10 cellular contexts compared by ENCODE assay signal in the genomic region with DNA sequence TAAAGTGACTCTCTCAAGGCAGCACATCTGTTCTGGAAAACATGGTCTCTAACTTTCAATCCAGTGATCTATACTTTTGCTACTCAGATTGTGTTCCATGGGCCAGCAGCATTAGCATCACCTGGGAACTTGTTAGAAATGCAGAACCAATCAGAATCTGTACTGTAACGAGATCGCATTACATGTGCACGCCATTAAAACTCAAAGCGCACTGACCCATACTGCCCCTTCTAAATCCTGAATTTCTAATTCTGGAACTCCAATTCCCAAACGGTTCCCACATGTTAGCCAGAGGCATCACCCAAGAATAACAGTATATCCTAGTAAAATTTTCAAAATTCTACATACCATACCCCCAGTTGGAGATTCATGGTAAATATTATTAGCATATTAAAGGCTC. TPM values are rescaled to one million over a fixed set of nuclear protein-coding genes. Genes with fewer than 3 reads are reported as not detected.
DNase-seq lines count a peak whose midpoint lies in the region; ATAC-seq, FAIRE-seq and TF ChIP-seq lines count a peak whose summit lies in the region.
"Had no signal": no experiment of that assay in that cellular context is flagged by ENCODE, and none has a peak within 500 bp of the region (broad histone marks: within the 10 kb centered on the region; RNA-seq: fewer than 3 reads in every experiment).

No MANE protein-coding gene starts in this region.

- no peak for TF ChIP-seq EP300 in GM12878 (IDR thresholded peaks at IDR 0.05; ENCODE audit: borderline replicate concordance in 1 of 2, control insufficient read depth in 1 of 2, low read depth in 2 of 2, low read length in 2 of 2)

- H3K27ac Mint-ChIP-seq in memory B cell (no peak overlapping the region), WTC11 (no peak overlapping the region)

- peaks cover 0 to 60% (median 48%) of the 10 kb centered on the region in 12 donors for H3K4me1 ChIP-seq in heart left ventricle
- peaks cover 3% of the 10 kb centered on the region; the same call in 1 of the 2 replicates for H3K4me1 ChIP-seq in GM12878 (ENCODE audit: control insufficient read depth, insufficient read depth, low read length)
- H3K4me1 ChIP-seq in vagina, result peaks cover 52% of the 10 kb centered on the region

- peak overlapping the region; percentile 40 for H3K4me2 ChIP-seq in GM12878 (ENCODE audit: control insufficient read depth, insufficient read depth)

- H3K27me3 ChIP-seq in heart left ventricle (no peaks in the 10 kb centered on the region), GM12878 (replicated peaks in 1 of 2; ENCODE audit: control insufficient read depth in 2 of 2, insufficient read depth in 2 of 2, low read length in 1 of 2) (no peaks in the 10 kb centered on the region), vagina (no peaks in the 10 kb centered on the region)

- DNase-seq in heart left ventricle (no peak), Right ventricle myocardium superior (no peak), GM12878 (ENCODE audit: low read depth, low spot score) (no peak), memory B cell (ENCODE audit: low spot score in 2 of 2) (no peak), vagina (ENCODE audit: extremely low spot score in 2 of 2) (no peak), WTC11 (ENCODE audit: low spot score) (no peak), sciatic nerve (ENCODE audit: low spot score) (no peak)
- no peak for DNase-seq in stimulated activated CD4-positive, alpha-beta T cell treated with anti-CD3 and anti-CD28 coated beads, Interleukin-1b, Interleukin-23, amount 100 ng/mL, for 48 hours
- DNase-seq: NCI-H2081 treated with DMSO at 0.1 percent for 48 hours had no signal

- ATAC-seq in heart left ventricle (no peak), Right ventricle myocardium superior (ENCODE audit: poor library complexity) (no peak), GM12878 (no peak), memory B cell (ENCODE audit: low read depth) (no peak), WTC11 (no peak), sciatic nerve (no peak)

- TF ChIP-seq CTCF in heart left ventricle (IDR thresholded peaks at IDR 0.05) (no peak), GM12878 (IDR thresholded peaks at IDR 0.05 in 2 of 3, conservative IDR thresholded peaks at IDR 0.05 in 1 of 3; ENCODE audit: control insufficient read depth in 2 of 3, extremely low read depth in 1 of 3, insufficient read depth in 1 of 3, low read depth in 3 of 3, low read length in 3 of 3) (no peak), vagina (IDR thresholded peaks at IDR 0.05) (no peak), WTC11 (IDR thresholded peaks at IDR 0.05) (no peak)

- TF ChIP-seq POLR2A in heart left ventricle (IDR thresholded peaks at IDR 0.05) (no peak), GM12878 (IDR thresholded peaks at IDR 0.05; ENCODE audit: low read depth, low read length) (no peak), vagina (IDR thresholded peaks at IDR 0.05) (no peak)

- peaks cover 3% of the 10 kb centered on the region for H3K4me1 Mint-ChIP-seq in memory B cell
- peaks cover 4% of the 10 kb centered on the region; the same call in 1 of the 2 replicates for H3K4me1 Mint-ChIP-seq in WTC11

- SMC1A ChIA-PET in GM12878 (lab: Charles Lee; ENCODE audit: uncharacterized antibody, unreplicated experiment), result interaction anchor here (0.7 to 6.1 kb wide), 16 partner anchors 9 to 566 kb away, joined by 3 to 36 read pairs (median 5); partner anchors contain the start of gene DCTN1

- intact Hi-C loops in heart left ventricle (cut with DNase I) (loop anchor here in 5 of 10 donors (5.0 to 10.0 kb wide), 4 partner anchors 58 to 138 kb away; no protein-coding TSS in a partner anchor), Right ventricle myocardium superior (cut with DNase I) (no loop called here), GM12878 (cut with micrococcal nuclease; ENCODE audit: unreplicated experiment) (loop anchor here (5.0 to 10.0 kb wide), 3 partner anchors 123 to 246 kb away; partner anchors contain the start of gene BOLA3), vagina (cut with DNase I) (no loop called here), sciatic nerve (cut with DNase I) (no loop called here)

- H3K4me3 Mint-ChIP-seq in memory B cell (peak overlapping the region; percentile 41), WTC11 (no peak overlapping the region; the same call in 1 of the 2 replicates)
- H3K4me3 Mint-ChIP-seq: HFFc6 had no signal

- H3K36me3 Mint-ChIP-seq in memory B cell (no peaks in the 10 kb centered on the region), WTC11 (no peaks in the 10 kb centered on the region)

- WGBS in heart left ventricle, 4 donors, result 54 to 67% (median 59%) methylated on average over 5 of the region's 5 CpGs
- 79% methylated on average over 5 of the region's 5 CpGs for WGBS in GM12878 (ENCODE audit: insufficient coverage, insufficient replicate concordance, low lambda C conversion rate, missing lambda C conversion rate)

- RAD21 ChIA-PET in GM12878 (lab: Charles Lee; ENCODE audit: unreplicated experiment), result interaction anchor here (0.8 to 3.5 kb wide), 14 partner anchors 8 to 562 kb away, joined by 3 to 14 read pairs (median 5); partner anchors contain the start of genes INO80B, STAMBP and WBP1

- no peaks in the 10 kb centered on the region for H3K9me3 Mint-ChIP-seq in memory B cell
- no peaks in the 10 kb centered on the region for H3K9me3 Mint-ChIP-seq in WTC11
- H3K9me3 Mint-ChIP-seq: HFFc6 had no signal

- H3K36me3 ChIP-seq in heart left ventricle (peaks cover 0 to under 1% (median 0%) of the 10 kb centered on the region in 9 donors), GM12878 (ENCODE audit: control insufficient read depth in 2 of 2, insufficient read depth in 2 of 2, low read length in 1 of 2) (no peaks in the 10 kb centered on the region), vagina (peaks cover 0 to 3% of the 10 kb centered on the region in 2 donors)

- H3K4me3 ChIP-seq in heart left ventricle (peak overlapping the region in 11 of 12 donors; percentile 75 to 99 (median 86)), GM12878 (peak overlapping the region; percentile 88), vagina (peak overlapping the region; percentile 77 to 97)

- in situ Hi-C loops in GM12878 (cut with MboI), result loop anchor here (10.0 kb wide), 1 partner anchor 566 kb away; the partner anchor contains the start of gene STAMBP

- no peak overlapping the region for H3K9ac ChIP-seq in GM12878 (ENCODE audit: control insufficient read depth, insufficient read depth, low read length)

- no TSS peak for BruUV-seq in GM12878 (replicated peaks; lab: Mats Ljungman, UMichigan)

- POLR2A ChIA-PET in GM12878 (lab: Charles Lee) (interaction anchor here (0.5 to 1.6 kb wide), 10 partner anchors 9 to 448 kb away, joined by 3 to 5 read pairs (median 3); partner anchors contain the start of genes C2orf81 and WDR54), WTC11 (lab: Charles Lee) (interaction anchor here (1.0 to 1.3 kb wide), 4 partner anchors 16 to 52 kb away, joined by 3 to 7 read pairs (median 5); no protein-coding TSS in a partner anchor)

- H3K27ac ChIP-seq in heart left ventricle (peak overlapping the region in 3 of 12 donors; percentile 93 to 97 (median 96)), GM12878 (ENCODE audit: control insufficient read depth, insufficient read depth) (no peak overlapping the region), vagina (no peak overlapping the region)

- CTCF ChIA-PET in GM12878 (lab: Yijun Ruan, JAX), result interaction anchor here (0.7 to 5.2 kb wide), 29 partner anchors 8 to 567 kb away, joined by 3 to 48 read pairs (median 5); partner anchors contain the start of genes DCTN1 and INO80B
- CTCF ChIA-PET in WTC11 (lab: Charles Lee), result interaction anchor here (0.9 to 3.3 kb wide), 21 partner anchors 8 to 270 kb away, joined by 3 to 36 read pairs (median 8); partner anchors contain the start of genes AUP1, CCDC142, DCTN1 and MOB1A

- H3K9me3 ChIP-seq in heart left ventricle (no peaks in the 10 kb centered on the region), GM12878 (replicated peaks; ENCODE audit: control insufficient read depth, insufficient read depth, low read length) (no peaks in the 10 kb centered on the region), vagina (no peaks in the 10 kb centered on the region)

- H2AFZ ChIP-seq in GM12878 (ENCODE audit: control insufficient read depth, low read depth, low read length), result no peak overlapping the region

- peaks cover 3% of the 10 kb centered on the region for H3K27me3 Mint-ChIP-seq in memory B cell
- no peaks in the 10 kb centered on the region; the same call in none of the 2 replicates for H3K27me3 Mint-ChIP-seq in WTC11 (ENCODE audit: low read depth)

- no peak for FAIRE-seq in GM12878 (lab: Jason Lieb, UNC)

- no peak for TF ChIP-seq RAD21 in GM12878 (IDR thresholded peaks at IDR 0.05; ENCODE audit: insufficient read depth, low read depth, low read length)

- H4K20me1 ChIP-seq in GM12878 (ENCODE audit: control insufficient read depth, insufficient read depth), result 0 out of 2 replicates have a peak, but pooled peaks cover 3% of the 10 kb centered on the region

- peaks cover 27% of the 10 kb centered on the region for H3K79me2 ChIP-seq in GM12878 (ENCODE audit: control insufficient read depth, insufficient read depth, low read length)

RNA-seq across cellular contexts. Expression of gene DCTN1, which starts 10.5 kb away (rescaled TPM):
- total RNA-seq in heart left ventricle, result 100 to 1,000 TPM; 129 to 376 (median 211) TPM
- polyA plus RNA-seq in heart left ventricle, result 100 to 1,000 TPM; 149 to 171 TPM
- 149 TPM for total RNA-seq in Right ventricle myocardium superior
- total RNA-seq in GM12878 (2013; cell fraction: nucleolus; rRNA removed), result 70.8 and 76.5 TPM in 2 replicates
- 69.5 and 87.1 TPM in 2 replicates for total RNA-seq in GM12878 (2014; rRNA removed)
- 57.1 and 64.5 TPM in 2 replicates for total RNA-seq in GM12878 (2014; rRNA removed; fragmentation: Illumina TruSeq; extraction: Trizol)
- total RNA-seq in GM12878 (2021), result 108 and 109 TPM in 2 replicates
- polyA plus RNA-seq in GM12878 (2011; ENCODE audit: low read depth), result 30.4 TPM
- polyA plus RNA-seq in GM12878 (2011; rRNA removed), result 36.0 and 49.5 TPM in 2 replicates
- 64.3 and 72.8 TPM in 2 replicates for polyA plus RNA-seq in GM12878 (2011; cell fraction: cytosol; rRNA removed)
- polyA plus RNA-seq in GM12878 (2011; cell fraction: nucleus; rRNA removed), result 114 and 145 TPM in 2 replicates
- 56.2 and 64.6 TPM in 2 replicates for polyA plus RNA-seq in GM12878 (2012)
- 26.7 and 64.1 TPM in 2 replicates for polyA plus RNA-seq in GM12878 (2014; fragmentation: Illumina TruSeq; extraction: Trizol)
- 10 to 100 TPM; 44.1 to 55.6 TPM for polyA plus RNA-seq in GM12878 (2014; fragmentation: Nextera tagmentation; extraction: Ambion mirVana)
- polyA plus RNA-seq in GM12878 (2014; rRNA removed), result 65.1 and 81.9 TPM in 2 replicates
- 100 to 1,000 TPM; 113 to 116 TPM for polyA plus RNA-seq in GM12878 (2016; fragmentation: Nextera tagmentation; extraction: Ambion mirVana)
- 91.9 and 114 TPM in 2 replicates for polyA minus RNA-seq in GM12878 (2011; rRNA and poly(A)+ RNA removed)
- 38.2 and 47.2 TPM in 2 replicates for polyA minus RNA-seq in GM12878 (2011; cell fraction: cytosol; rRNA and poly(A)+ RNA removed)
- 32.4 and 56.3 TPM in 2 replicates for polyA minus RNA-seq in GM12878 (2011; cell fraction: nucleus; rRNA and poly(A)+ RNA removed)
- total RNA-seq in vagina, result 95.0 TPM
- 165 to 179 TPM (median 168 TPM) in 3 replicates for total RNA-seq in WTC11 (2021)
- total RNA-seq in sciatic nerve, result 146 TPM

RNA-seq across cellular contexts. Expression of gene C2orf81, which starts 30.8 kb away (rescaled TPM):
- total RNA-seq in heart left ventricle (1 to 10 TPM in 3 of 9 donors, under 1 TPM in 6; 0.48 to 2.3 (median 0.85) TPM), Right ventricle myocardium superior (0.62 TPM), GM12878 (2014; rRNA removed) (3.7 and 4.4 TPM in 2 replicates), GM12878 (2014; rRNA removed; fragmentation: Illumina TruSeq; extraction: Trizol) (1.3 and 2.0 TPM in 2 replicates), GM12878 (2021) (9.5 and 9.8 TPM in 2 replicates), vagina (2.7 TPM), WTC11 (2021) (2.9 to 3.6 TPM (median 3.3 TPM) in 3 replicates), sciatic nerve (4.4 TPM)
- polyA plus RNA-seq in heart left ventricle (1 to 10 TPM in 1 of 2 donors, under 1 TPM in 1; 0.91 to 1.1 TPM), GM12878 (2011; rRNA removed) (0.81 and 1.1 TPM in 2 replicates), GM12878 (2014; fragmentation: Illumina TruSeq; extraction: Trizol) (0.57 and 1.7 TPM in 2 replicates), GM12878 (2014; fragmentation: Nextera tagmentation; extraction: Ambion mirVana) (under 1 TPM; 0.10 to 0.27 TPM), GM12878 (2014; rRNA removed) (4.8 and 6.3 TPM in 2 replicates), GM12878 (2016; fragmentation: Nextera tagmentation; extraction: Ambion mirVana) (1 to 10 TPM; 3.3 to 3.5 TPM)
- total RNA-seq in GM12878 (2013; cell fraction: nucleolus; rRNA removed), result 3.2 and 4.9 TPM in 2 replicates
- 1.8 TPM for polyA plus RNA-seq in GM12878 (2011; ENCODE audit: low read depth)
- 2.4 and 2.5 TPM in 2 replicates for polyA plus RNA-seq in GM12878 (2011; cell fraction: cytosol; rRNA removed)
- polyA plus RNA-seq in GM12878 (2011; cell fraction: nucleus; rRNA removed), result 2.6 and 3.7 TPM in 2 replicates
- 4.2 and 5.5 TPM in 2 replicates for polyA plus RNA-seq in GM12878 (2012)
- 0.66 and 2.6 TPM in 2 replicates for polyA minus RNA-seq in GM12878 (2011; rRNA and poly(A)+ RNA removed)
- polyA minus RNA-seq in GM12878 (2011; cell fraction: cytosol; rRNA and poly(A)+ RNA removed), result 1.0 and 1.6 TPM in 2 replicates
- polyA minus RNA-seq in GM12878 (2011; cell fraction: nucleus; rRNA and poly(A)+ RNA removed), result 0.73 and 1.7 TPM in 2 replicates

RNA-seq across cellular contexts. Expression of gene WDR54, which starts 30.9 kb away (rescaled TPM):
- 1 to 10 TPM; 1.5 to 5.1 (median 3.0) TPM for total RNA-seq in heart left ventricle
- 1 to 10 TPM; 1.4 to 6.5 TPM for polyA plus RNA-seq in heart left ventricle
- 2.2 TPM for total RNA-seq in Right ventricle myocardium superior
- 58.9 and 61.5 TPM in 2 replicates for total RNA-seq in GM12878 (2013; cell fraction: nucleolus; rRNA removed)
- 71.8 and 77.1 TPM in 2 replicates for total RNA-seq in GM12878 (2014; rRNA removed)
- total RNA-seq in GM12878 (2014; rRNA removed; fragmentation: Illumina TruSeq; extraction: Trizol), result 38.2 and 39.0 TPM in 2 replicates
- 64.8 and 66.0 TPM in 2 replicates for total RNA-seq in GM12878 (2021)
- polyA plus RNA-seq in GM12878 (2011; ENCODE audit: low read depth), result 64.2 TPM
- polyA plus RNA-seq in GM12878 (2011; rRNA removed), result 72.2 and 116 TPM in 2 replicates
- polyA plus RNA-seq in GM12878 (2011; cell fraction: cytosol; rRNA removed), result 215 and 228 TPM in 2 replicates
- 204 and 286 TPM in 2 replicates for polyA plus RNA-seq in GM12878 (2011; cell fraction: nucleus; rRNA removed)
- 92.9 and 130 TPM in 2 replicates for polyA plus RNA-seq in GM12878 (2012)
- 22.3 and 43.0 TPM in 2 replicates for polyA plus RNA-seq in GM12878 (2014; fragmentation: Illumina TruSeq; extraction: Trizol)
- 10 to 100 TPM; 88.7 to 89.5 TPM for polyA plus RNA-seq in GM12878 (2014; fragmentation: Nextera tagmentation; extraction: Ambion mirVana)
- 80.8 and 90.9 TPM in 2 replicates for polyA plus RNA-seq in GM12878 (2014; rRNA removed)
- polyA plus RNA-seq in GM12878 (2016; fragmentation: Nextera tagmentation; extraction: Ambion mirVana), result 100 to 1,000 TPM; 104 to 116 TPM
- polyA minus RNA-seq in GM12878 (2011; rRNA and poly(A)+ RNA removed), result 151 and 248 TPM in 2 replicates
- 50.4 and 56.4 TPM in 2 replicates for polyA minus RNA-seq in GM12878 (2011; cell fraction: cytosol; rRNA and poly(A)+ RNA removed)
- polyA minus RNA-seq in GM12878 (2011; cell fraction: nucleus; rRNA and poly(A)+ RNA removed), result 41.8 and 61.0 TPM in 2 replicates
- total RNA-seq in vagina, result 8.8 TPM
- total RNA-seq in WTC11 (2021), result 55.2 to 95.7 TPM (median 89.3 TPM) in 3 replicates
- 14.0 TPM for total RNA-seq in sciatic nerve

RNA-seq across cellular contexts. Expression of gene SLC4A5, which starts 47.4 kb away (rescaled TPM):
- total RNA-seq in heart left ventricle, result 1 to 10 TPM in 7 of 9 donors, under 1 TPM in 2; 0.36 to 4.1 (median 1.6) TPM
- 1 to 10 TPM in 1 of 2 donors, under 1 TPM in 1; 0.72 to 1.2 TPM for polyA plus RNA-seq in heart left ventricle
- 1.3 TPM for total RNA-seq in Right ventricle myocardium superior
- 8.5 TPM in 2 replicates for total RNA-seq in GM12878 (2013; cell fraction: nucleolus; rRNA removed)
- total RNA-seq in GM12878 (2014; rRNA removed), result 3.0 and 3.4 TPM in 2 replicates
- total RNA-seq in GM12878 (2014; rRNA removed; fragmentation: Illumina TruSeq; extraction: Trizol), result 1.6 and 2.1 TPM in 2 replicates
- 2.3 and 4.4 TPM in 2 replicates for total RNA-seq in GM12878 (2021)
- polyA plus RNA-seq in GM12878 (2011; ENCODE audit: low read depth), result 1.7 TPM
- 0.15 and 0.30 TPM in 2 replicates for polyA plus RNA-seq in GM12878 (2011; rRNA removed)
- polyA plus RNA-seq in GM12878 (2011; cell fraction: cytosol; rRNA removed), result 0.15 and 0.51 TPM in 2 replicates
- polyA plus RNA-seq in GM12878 (2011; cell fraction: nucleus; rRNA removed), result 1.5 and 1.9 TPM in 2 replicates
- 2.8 and 3.9 TPM in 2 replicates for polyA plus RNA-seq in GM12878 (2012)
- 3.9 and 5.3 TPM in 2 replicates for polyA plus RNA-seq in GM12878 (2014; fragmentation: Illumina TruSeq; extraction: Trizol)
- 1 to 10 TPM in 1 of 2 experiments, under 1 TPM in 1; 0.47 to 1.2 TPM for polyA plus RNA-seq in GM12878 (2014; fragmentation: Nextera tagmentation; extraction: Ambion mirVana)
- 4.4 and 4.7 TPM in 2 replicates for polyA plus RNA-seq in GM12878 (2014; rRNA removed)
- polyA plus RNA-seq in GM12878 (2016; fragmentation: Nextera tagmentation; extraction: Ambion mirVana), result under 1 TPM; 0.83 to 0.97 TPM
- polyA minus RNA-seq in GM12878 (2011; rRNA and poly(A)+ RNA removed), result 0.66 and 0.67 TPM in 2 replicates
- polyA minus RNA-seq in GM12878 (2011; cell fraction: cytosol; rRNA and poly(A)+ RNA removed), result not detected in 2 replicates
- polyA minus RNA-seq in GM12878 (2011; cell fraction: nucleus; rRNA and poly(A)+ RNA removed), result 0.97 and 2.0 TPM in 2 replicates
- total RNA-seq in vagina, result 4.4 TPM
- 0.62 to 1.8 TPM (median 1.2 TPM) in 3 replicates for total RNA-seq in WTC11 (2021)
- 12.6 TPM for total RNA-seq in sciatic nerve

RNA-seq across cellular contexts. Expression of gene RTKN, which starts 51.1 kb away (rescaled TPM):
- 10 to 100 TPM; 10.9 to 19.6 (median 15.3) TPM for total RNA-seq in heart left ventricle
- 10 to 100 TPM; 18.0 to 27.6 TPM for polyA plus RNA-seq in heart left ventricle
- 17.8 TPM for total RNA-seq in Right ventricle myocardium superior
- 22.6 and 24.7 TPM in 2 replicates for total RNA-seq in GM12878 (2013; cell fraction: nucleolus; rRNA removed)
- 8.7 and 9.4 TPM in 2 replicates for total RNA-seq in GM12878 (2014; rRNA removed)
- total RNA-seq in GM12878 (2014; rRNA removed; fragmentation: Illumina TruSeq; extraction: Trizol), result 4.0 and 5.4 TPM in 2 replicates
- 11.9 and 12.3 TPM in 2 replicates for total RNA-seq in GM12878 (2021)
- polyA plus RNA-seq in GM12878 (2011; ENCODE audit: low read depth), result 3.7 TPM
- polyA plus RNA-seq in GM12878 (2011; rRNA removed), result 1.8 and 3.2 TPM in 2 replicates
- 2.9 and 4.0 TPM in 2 replicates for polyA plus RNA-seq in GM12878 (2011; cell fraction: cytosol; rRNA removed)
- polyA plus RNA-seq in GM12878 (2011; cell fraction: nucleus; rRNA removed), result 14.3 and 20.0 TPM in 2 replicates
- polyA plus RNA-seq in GM12878 (2012), result 6.4 and 7.4 TPM in 2 replicates
- polyA plus RNA-seq in GM12878 (2014; fragmentation: Illumina TruSeq; extraction: Trizol), result 2.8 and 6.0 TPM in 2 replicates
- polyA plus RNA-seq in GM12878 (2014; fragmentation: Nextera tagmentation; extraction: Ambion mirVana), result under 1 TPM; 0.50 to 0.91 TPM
- polyA plus RNA-seq in GM12878 (2014; rRNA removed), result 12.3 and 16.1 TPM in 2 replicates
- 1 to 10 TPM; 4.8 to 5.3 TPM for polyA plus RNA-seq in GM12878 (2016; fragmentation: Nextera tagmentation; extraction: Ambion mirVana)
- 3.5 and 5.3 TPM in 2 replicates for polyA minus RNA-seq in GM12878 (2011; rRNA and poly(A)+ RNA removed)
- polyA minus RNA-seq in GM12878 (2011; cell fraction: cytosol; rRNA and poly(A)+ RNA removed), result 2.0 and 2.1 TPM in 2 replicates
- polyA minus RNA-seq in GM12878 (2011; cell fraction: nucleus; rRNA and poly(A)+ RNA removed), result 6.4 and 8.7 TPM in 2 replicates
- total RNA-seq in vagina, result 24.6 TPM
- total RNA-seq in WTC11 (2021), result 66.6 to 80.1 TPM (median 67.7 TPM) in 3 replicates
- 76.0 TPM for total RNA-seq in sciatic nerve
